ENCODE assay signal across 14 cellular contexts in genomic region chr2:220847587-220847986, GRCh38.
DNase-seq lines count a peak whose midpoint lies in the region; ATAC-seq and TF ChIP-seq lines count a peak whose summit lies in the region.
"Had no signal": no experiment of that assay in that cellular context is flagged by ENCODE, and none has a peak within 500 bp of the region (broad histone marks: within the 10 kb centered on the region; RNA-seq: fewer than 3 reads in every experiment).

No MANE protein-coding gene starts in this region.

- H3K9me3 ChIP-seq in right atrium auricular region, result no peaks in the 10 kb centered on the region
- H3K9me3 ChIP-seq in RWPE2 (ENCODE audit: severe bottlenecking), result no peaks in the 10 kb centered on the region
- no peaks in the 10 kb centered on the region for H3K9me3 ChIP-seq in thyroid gland
- H3K9me3 ChIP-seq: left ventricle myocardium inferior, sigmoid colon had no signal

- intact Hi-C loops in left cardiac atrium (cut with DNase I), result no loop called here
- intact Hi-C loops in thyroid gland (cut with DNase I), result no loop called here
- intact Hi-C loops in Right ventricle myocardium superior (cut with DNase I), result no loop called here

- no peak for TF ChIP-seq CTCF in right atrium auricular region (IDR thresholded peaks at IDR 0.05)
- TF ChIP-seq CTCF in RWPE2 (IDR thresholded peaks at IDR 0.05; ENCODE audit: poor library complexity, severe bottlenecking), result no peak
- no peak for TF ChIP-seq CTCF in fibroblast of villous mesenchyme (IDR thresholded peaks at IDR 0.05; ENCODE audit: insufficient read depth, low read depth, low read length)
- TF ChIP-seq CTCF in thyroid gland (IDR thresholded peaks at IDR 0.05), result no peak

- no peaks in the 10 kb centered on the region for H3K27me3 ChIP-seq in right atrium auricular region
- H3K27me3 ChIP-seq in RWPE2 (ENCODE audit: insufficient read depth, poor library complexity, severe bottlenecking), result no peaks in the 10 kb centered on the region
- no peaks in the 10 kb centered on the region for H3K27me3 ChIP-seq in thyroid gland
- H3K27me3 ChIP-seq: BLaER1 treated with 17β-estradiol and CSF1 and Interleukin-3, amounts not matched to agents 10 nM and 100 nM; sigmoid colon had no signal

- peak; percentile 70 to 97 for ATAC-seq in left cardiac atrium
- peak; percentile 95 for ATAC-seq in RWPE2 (ENCODE audit: low read depth)
- no peak for ATAC-seq in Right ventricle myocardium superior (ENCODE audit: poor library complexity)
- ATAC-seq: stimulated activated memory B cell treated with anti-CD40 and anti-IgM and Interleukin-4, amounts not matched to agents 10 μg/mL and 1 μg/mL and 100 μg/mL, for 72 hours; T-helper 17 cell had no signal

- no peak for TF ChIP-seq POLR2A in thyroid gland (IDR thresholded peaks at IDR 0.05)

- DNase-seq in left cardiac atrium, result peak; percentile 22
- DNase-seq in right atrium auricular region (ENCODE audit: low spot score), result no peak
- peak; percentile 69 for DNase-seq in RWPE2 (ENCODE audit: low spot score)
- DNase-seq in fibroblast of villous mesenchyme (ENCODE audit: low read depth), result peak; percentile 73
- no peak for DNase-seq in thyroid gland
- DNase-seq in NCI-H2196 treated with DMSO at 0.1 percent for 48 hours (lab: John Stamatoyannopoulos, UW; ENCODE audit: unreplicated experiment), result no peak
- no peak for DNase-seq in Right ventricle myocardium superior
- no peak for DNase-seq in midbrain (lab: John Stamatoyannopoulos, UW)
- DNase-seq: left ventricle myocardium inferior, NCI-H2029, sigmoid colon, T-helper 17 cell had no signal

- H3K27ac ChIP-seq in right atrium auricular region, result no peak overlapping the region
- peak overlapping the region; percentile 57 for H3K27ac ChIP-seq in RWPE2 (ENCODE audit: poor library complexity, severe bottlenecking)
- H3K27ac ChIP-seq in thyroid gland, result no peak overlapping the region
- H3K27ac ChIP-seq: BLaER1 treated with 17β-estradiol and CSF1 and Interleukin-3, amounts not matched to agents 10 nM and 100 nM; left ventricle myocardium inferior; sigmoid colon had no signal

- H3K4me3 ChIP-seq in right atrium auricular region (no peak overlapping the region), RWPE2 (ENCODE audit: severe bottlenecking) (no peak overlapping the region), fibroblast of villous mesenchyme (ENCODE audit: low read depth, low read length) (no peak overlapping the region), thyroid gland (replicated peaks in 1 of 3) (no peak overlapping the region)
- H3K4me3 ChIP-seq: BLaER1 treated with 17β-estradiol and CSF1 and Interleukin-3, amounts not matched to agents 10 nM and 100 nM; left ventricle myocardium inferior; sigmoid colon had no signal

- H3K36me3 ChIP-seq in right atrium auricular region, result no peaks in the 10 kb centered on the region
- no peaks in the 10 kb centered on the region for H3K36me3 ChIP-seq in RWPE2 (ENCODE audit: low read depth)
- H3K36me3 ChIP-seq in thyroid gland, result no peaks in the 10 kb centered on the region
- H3K36me3 ChIP-seq: BLaER1 treated with 17β-estradiol and CSF1 and Interleukin-3, amounts not matched to agents 10 nM and 100 nM; left ventricle myocardium inferior; sigmoid colon had no signal

- H3K4me1 ChIP-seq in right atrium auricular region (no peaks in the 10 kb centered on the region), RWPE2 (ENCODE audit: insufficient read depth, poor library complexity, severe bottlenecking) (peaks cover 12% of the 10 kb centered on the region), thyroid gland (no peaks in the 10 kb centered on the region)
- H3K4me1 ChIP-seq: BLaER1 treated with 17β-estradiol and CSF1 and Interleukin-3, amounts not matched to agents 10 nM and 100 nM; left ventricle myocardium inferior; sigmoid colon had no signal

- 66 to 76% methylated on average over 4 of the region's 4 CpGs for WGBS in thyroid gland, 2 donors

Comparison
In these comparisons a context has a peak if more than half of its experiments do, and no peak if none do; other contexts are left out.
1. DNase-seq: peak in left cardiac atrium (single experiment), RWPE2 (single experiment) and fibroblast of villous mesenchyme (single experiment); none in right atrium auricular region (single experiment), thyroid gland (0 of 2), NCI-H2196 treated with DMSO at 0.1 percent for 48 hours (single experiment), Right ventricle myocardium superior (single experiment) and midbrain (single experiment).